In genomic region chr5:115962565-115963402, GRCh38 we compare ENCODE assay signal across 9 cellular contexts.
DNase-seq lines count a peak whose midpoint lies in the region; ATAC-seq and TF ChIP-seq lines count a peak whose summit lies in the region.
"Had no signal": no experiment of that assay in that cellular context is flagged by ENCODE, and none has a peak within 500 bp of the region (broad histone marks: within the 10 kb centered on the region; RNA-seq: fewer than 3 reads in every experiment).

No MANE protein-coding gene starts in this region.

- no peak for ATAC-seq in HG02798 (IDR thresholded peaks at IDR 0.05; ENCODE audit: poor library complexity, unreplicated experiment)

- peak overlapping the region; percentile 44 for H3K4me3 ChIP-seq in fibroblast of pulmonary artery (replicated peaks; ENCODE audit: low read depth, low read length)
- H3K4me3 ChIP-seq in neutrophil (ENCODE audit: low read depth in 1 of 2, low read length in 1 of 2), result peak overlapping the region; percentile 54 to 56

- TF ChIP-seq CTCF in fibroblast of pulmonary artery (IDR thresholded peaks at IDR 0.05; ENCODE audit: low read length, missing control alignments) (no peak), neutrophil (IDR thresholded peaks at IDR 0.05) (no peak)

- H3K27me3 ChIP-seq in neutrophil, result peaks cover 97% of the 10 kb centered on the region

- H3K27ac ChIP-seq in neutrophil, result no peak overlapping the region

- peaks cover 39 to 44% of the 10 kb centered on the region in 2 experiments for H3K4me1 ChIP-seq in neutrophil (ENCODE audit: control insufficient read depth in 1 of 2, insufficient read depth in 1 of 2, low read depth in 1 of 2, low read length in 1 of 2)

- H3K9me3 ChIP-seq in neutrophil, result no peaks in the 10 kb centered on the region

- no peaks in the 10 kb centered on the region for H3K36me3 ChIP-seq in neutrophil

- DNase-seq in D341Med (ENCODE audit: low spot score), result peak; percentile 37
- peak; percentile 45 for DNase-seq in HuH-7 (ENCODE audit: low spot score)
- peak; percentile 35 for DNase-seq in fibroblast of pulmonary artery (ENCODE audit: low read depth)
- no peak for DNase-seq in RKO (ENCODE audit: low spot score)
- DNase-seq in activated CD4-positive, alpha-beta T cell treated with anti-CD3 and anti-CD28 coated beads, Interleukin-2, amount 50 U/mL, for 48 hours, result no peak
- no peak for DNase-seq in NCI-H1694 (lab: John Stamatoyannopoulos, UW)
- DNase-seq: NCI-H2171 treated with DMSO at 0.1 percent for 48 hours had no signal

Comparison
In these comparisons a context has a peak if more than half of its experiments do, and no peak if none do; other contexts are left out.
1. DNase-seq: peak in D341Med (single experiment), HuH-7 (single experiment) and fibroblast of pulmonary artery (single experiment); none in RKO (single experiment), activated CD4-positive, alpha-beta T cell treated with anti-CD3 and anti-CD28 coated beads, Interleukin-2, amount 50 U/mL, for 48 hours (0 of 2) and NCI-H1694 (single experiment).